ENCODE assay signal across 1 cellular context in the genomic region with DNA sequence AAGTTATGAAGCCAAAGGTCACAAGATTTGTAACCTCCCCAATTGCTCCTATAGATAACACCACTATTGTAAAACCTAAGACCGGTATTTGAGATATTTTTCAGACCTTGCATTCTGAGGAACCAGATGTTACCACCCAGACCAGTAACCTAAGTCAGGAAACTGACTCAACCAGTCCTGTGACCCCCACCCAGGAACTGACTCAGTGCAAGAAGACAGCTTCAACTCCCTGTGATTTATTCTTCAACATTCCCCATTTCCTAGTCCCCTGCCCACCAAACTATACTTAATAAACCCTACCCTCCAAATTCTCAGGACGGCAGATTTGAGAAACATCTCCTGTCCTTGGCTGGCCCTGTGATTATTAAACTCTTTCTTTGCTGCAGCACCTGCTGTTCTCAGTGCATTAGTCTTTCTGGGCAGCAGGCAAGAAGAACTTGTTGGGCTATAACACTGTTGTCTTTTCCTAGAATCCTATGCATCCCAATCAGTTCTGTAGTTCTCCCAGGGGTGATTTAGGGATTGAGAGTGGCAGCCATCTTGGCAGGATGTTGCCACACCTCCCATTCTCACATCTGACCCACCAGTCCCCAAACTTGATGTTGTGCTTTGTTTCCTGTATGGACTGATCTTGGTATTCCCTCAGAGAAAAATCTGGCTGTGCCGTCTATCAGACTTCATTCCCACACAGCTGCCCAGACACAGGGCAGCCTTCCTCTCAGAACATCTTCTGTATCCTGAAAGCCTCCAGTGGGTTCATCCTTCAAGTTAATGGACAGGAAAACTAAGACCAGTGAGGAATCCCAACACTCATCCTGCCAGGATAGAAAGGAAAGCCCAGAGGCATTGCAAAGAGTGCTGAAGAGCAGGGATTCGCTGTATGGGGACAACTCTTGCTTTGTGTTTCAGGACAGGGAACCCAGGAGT.
TF ChIP-seq lines count a peak whose summit lies in the region.

No MANE protein-coding gene starts in this region.

TF ChIP-seq in endothelial cell of umbilical vein, 7 proteins besides CTCF, POLR2A, EP300 and RAD21 (continued from another document):
- TF ChIP-seq, protein P1, sequence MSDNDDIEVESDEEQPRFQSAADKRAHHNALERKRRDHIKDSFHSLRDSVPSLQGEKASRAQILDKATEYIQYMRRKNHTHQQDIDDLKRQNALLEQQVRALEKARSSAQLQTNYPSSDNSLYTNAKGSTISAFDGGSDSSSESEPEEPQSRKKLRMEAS (IDR thresholded peaks at IDR 0.05; ENCODE audit: insufficient read depth, insufficient read length): no peak
- TF ChIP-seq FOS (IDR thresholded peaks at IDR 0.05; ENCODE audit: borderline replicate concordance, insufficient read depth, low read length): peak; percentile 21
